In the genomic region with DNA sequence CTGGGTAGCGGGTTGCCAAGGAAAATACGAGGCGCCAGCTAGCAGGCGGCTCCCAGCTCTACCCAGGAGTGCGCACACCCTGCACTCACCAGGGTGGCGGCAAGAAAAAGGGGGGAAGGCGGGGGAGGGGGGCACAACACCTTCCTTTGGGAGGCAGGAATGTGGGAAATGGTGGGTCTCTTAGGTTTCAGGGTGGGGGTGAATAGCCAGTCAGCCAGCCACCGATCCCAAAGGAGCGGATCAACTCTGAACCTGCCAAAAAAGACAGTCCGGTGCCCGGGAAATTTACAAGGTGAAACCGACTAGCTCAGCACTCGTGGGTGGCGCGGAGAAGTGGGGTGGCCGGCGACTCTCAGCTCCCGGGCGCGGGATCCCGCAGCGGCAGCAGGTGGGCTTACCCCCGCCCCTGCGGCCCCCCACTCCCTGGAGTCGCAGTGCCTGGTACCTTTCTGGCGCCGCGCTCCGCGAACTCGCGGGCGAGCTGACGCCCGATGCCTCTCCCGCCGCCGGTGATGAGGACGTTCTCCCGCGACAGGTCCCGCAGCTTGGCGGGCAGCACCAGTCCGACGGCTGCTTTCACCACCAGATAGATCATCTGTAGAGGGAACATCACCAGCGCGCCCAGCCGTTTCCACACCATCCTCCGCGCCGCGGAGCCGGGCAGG, we compare ENCODE assay signal across 8 cellular contexts. TPM values are rescaled to one million over a fixed set of nuclear protein-coding genes. Genes with fewer than 3 reads are reported as not detected.
DNase-seq lines count a peak whose midpoint lies in the region; ATAC-seq, FAIRE-seq and TF ChIP-seq lines count a peak whose summit lies in the region.

No MANE protein-coding gene starts in this region.

- no peak for FAIRE-seq in pancreas (lab: Jason Lieb, UNC)

- peak overlapping the region; percentile 93 for H3K4me3 ChIP-seq in HUES64 (ENCODE audit: low read length)
- peak overlapping the region; percentile 92 for H3K4me3 ChIP-seq in fibroblast of the aortic adventitia (ENCODE audit: low read depth, low read length)
- peak overlapping the region; percentile 79 to 92 (median 84) for H3K4me3 ChIP-seq in pancreas

- TF ChIP-seq CTCF in 22Rv1 (IDR thresholded peaks at IDR 0.05) (no peak), fibroblast of the aortic adventitia (IDR thresholded peaks at IDR 0.05; ENCODE audit: insufficient read depth, low read length) (no peak), pancreas (IDR thresholded peaks at IDR 0.05) (no peak)

- H3K9me3 ChIP-seq in HUES64 (ENCODE audit: insufficient read depth, low read depth, low read length) (no peaks in the 10 kb centered on the region), pancreas (no peaks in the 10 kb centered on the region)

- H3K27ac ChIP-seq in 22Rv1: peak overlapping the region; percentile 81
- H3K27ac ChIP-seq in HUES64 (ENCODE audit: low read depth, low read length): peak overlapping the region; percentile 97; the same call in 1 of the 2 replicates
- H3K27ac ChIP-seq in pancreas: peak overlapping the region; percentile 93 to 98 (median 95)

- H3K9me3 Mint-ChIP-seq in activated T-cell treated with anti-CD3 and anti-CD28 coated beads, Interleukin-2, amount 50 U/mL, for 4 hours: no peaks in the 10 kb centered on the region

- intact Hi-C loops in pancreas (cut with DNase I): loop anchor here in 1 of 3 donors (10.0 kb wide), 2 partner anchors 142 to 212 kb away; no protein-coding TSS in a partner anchor

- DNase-seq in activated T-cell treated with anti-CD3 and anti-CD28 coated beads, Interleukin-2, amount 50 U/mL, for 4 hours: no peak
- DNase-seq in fibroblast of the aortic adventitia (ENCODE audit: low read depth): no peak
- peak; percentile 34 to 85 (median 60) for DNase-seq in pancreas
- DNase-seq in NCI-H446 treated with DMSO at 0.1 percent for 48 hours (lab: John Stamatoyannopoulos, UW): no peak
- DNase-seq in H4 (ENCODE audit: low spot score): no peak

- peak overlapping the region; percentile 97 for H3K4me3 Mint-ChIP-seq in activated T-cell treated with anti-CD3 and anti-CD28 coated beads, Interleukin-2, amount 50 U/mL, for 4 hours

- peaks cover 10% of the 10 kb centered on the region for H3K36me3 Mint-ChIP-seq in activated T-cell treated with anti-CD3 and anti-CD28 coated beads, Interleukin-2, amount 50 U/mL, for 4 hours (ENCODE audit: insufficient read depth)

- peaks cover 17% of the 10 kb centered on the region for H3K4me1 ChIP-seq in HUES64 (ENCODE audit: insufficient read depth, low read length)
- H3K4me1 ChIP-seq in pancreas: peaks cover 11 to 25% (median 16%) of the 10 kb centered on the region in 3 donors

- H3K36me3 ChIP-seq in HUES64 (ENCODE audit: insufficient read depth, low read length) (peaks cover 8% of the 10 kb centered on the region; the same call in 1 of the 2 replicates), pancreas (peaks cover 0 to 4% (median 0%) of the 10 kb centered on the region in 3 donors)

- H3K27me3 ChIP-seq in HUES64 (ENCODE audit: insufficient read depth, low read length) (peaks cover 9% of the 10 kb centered on the region; the same call in 1 of the 2 replicates), pancreas (no peaks in the 10 kb centered on the region)

- H3K9ac ChIP-seq in HUES64 (ENCODE audit: low read depth, low read length): peak overlapping the region; percentile 66

- ATAC-seq in activated T-cell treated with anti-CD3 and anti-CD28 coated beads, Interleukin-2, amount 50 U/mL, for 4 hours: peak in 1 of 2 donors; percentile 7
- ATAC-seq in pancreas: peak; percentile 9 to 20 (median 11)
- no peak for ATAC-seq in HG03457 (IDR thresholded peaks at IDR 0.05; ENCODE audit: unreplicated experiment)

- H3K27me3 Mint-ChIP-seq in activated T-cell treated with anti-CD3 and anti-CD28 coated beads, Interleukin-2, amount 50 U/mL, for 4 hours (ENCODE audit: low read depth): peaks cover 2% of the 10 kb centered on the region

- under 1% methylated on average over 53 of the region's 53 CpGs for WGBS in HUES64
- WGBS in pancreas, 2 donors: 1% methylated on average over 46 to 53 of the region's 53 CpGs

- peaks cover 69% of the 10 kb centered on the region for H3K4me1 Mint-ChIP-seq in activated T-cell treated with anti-CD3 and anti-CD28 coated beads, Interleukin-2, amount 50 U/mL, for 4 hours (ENCODE audit: low read depth)

RNA-seq across cellular contexts. Expression of gene DHRS3, which starts 1.2 kb away (rescaled TPM):
- 10.6 TPM for polyA plus RNA-seq in HUES64 (2013, experiment 1 of 2)
- polyA plus RNA-seq in HUES64 (2013, experiment 2 of 2): 7.3 TPM
- 10 to 100 TPM; 60.4 to 72.6 (median 69.9) TPM for total RNA-seq in activated T-cell treated with anti-CD3 and anti-CD28 coated beads, Interleukin-2, amount 50 U/mL, for 4 hours
- total RNA-seq in fibroblast of the aortic adventitia (ENCODE audit: low replicate concordance) (64.4 and 114 TPM in 2 replicates), pancreas (10 to 100 TPM; 51.3 to 98.6 (median 71.0) TPM)
- polyA plus RNA-seq in pancreas: 10 to 100 TPM; 47.7 to 48.2 TPM
- total RNA-seq in H4 (2014; rRNA removed; shearing (Covaris generic)): 38.1 and 43.1 TPM in 2 replicates

RNA-seq across cellular contexts. Expression of gene AADACL4, which starts 27.0 kb away (rescaled TPM):
- polyA plus RNA-seq in HUES64 (2013, experiment 1 of 2): not detected
- polyA plus RNA-seq in HUES64 (2013, experiment 2 of 2): not detected
- total RNA-seq in activated T-cell treated with anti-CD3 and anti-CD28 coated beads, Interleukin-2, amount 50 U/mL, for 4 hours: not detected
- not detected in 2 replicates for total RNA-seq in fibroblast of the aortic adventitia (ENCODE audit: low replicate concordance)
- total RNA-seq in pancreas: not detected
- polyA plus RNA-seq in pancreas: not detected
- not detected in 2 replicates for total RNA-seq in H4 (2014; rRNA removed; shearing (Covaris generic))

Comparison
In these comparisons a context has a peak if more than half of its experiments do, and no peak if none do; other contexts are left out.
1. DNase-seq: peak in pancreas (6 of 6); none in activated T-cell treated with anti-CD3 and anti-CD28 coated beads, Interleukin-2, amount 50 U/mL, for 4 hours (single experiment), fibroblast of the aortic adventitia (single experiment), NCI-H446 treated with DMSO at 0.1 percent for 48 hours (single experiment) and H4 (single experiment).
2. Peak in every context shown above with its lines, with median percentiles within 50 percentile points of each other: H3K27ac ChIP-seq and H3K4me3 ChIP-seq.